ENCODE assay signal across 1 cellular context in the genomic region with DNA sequence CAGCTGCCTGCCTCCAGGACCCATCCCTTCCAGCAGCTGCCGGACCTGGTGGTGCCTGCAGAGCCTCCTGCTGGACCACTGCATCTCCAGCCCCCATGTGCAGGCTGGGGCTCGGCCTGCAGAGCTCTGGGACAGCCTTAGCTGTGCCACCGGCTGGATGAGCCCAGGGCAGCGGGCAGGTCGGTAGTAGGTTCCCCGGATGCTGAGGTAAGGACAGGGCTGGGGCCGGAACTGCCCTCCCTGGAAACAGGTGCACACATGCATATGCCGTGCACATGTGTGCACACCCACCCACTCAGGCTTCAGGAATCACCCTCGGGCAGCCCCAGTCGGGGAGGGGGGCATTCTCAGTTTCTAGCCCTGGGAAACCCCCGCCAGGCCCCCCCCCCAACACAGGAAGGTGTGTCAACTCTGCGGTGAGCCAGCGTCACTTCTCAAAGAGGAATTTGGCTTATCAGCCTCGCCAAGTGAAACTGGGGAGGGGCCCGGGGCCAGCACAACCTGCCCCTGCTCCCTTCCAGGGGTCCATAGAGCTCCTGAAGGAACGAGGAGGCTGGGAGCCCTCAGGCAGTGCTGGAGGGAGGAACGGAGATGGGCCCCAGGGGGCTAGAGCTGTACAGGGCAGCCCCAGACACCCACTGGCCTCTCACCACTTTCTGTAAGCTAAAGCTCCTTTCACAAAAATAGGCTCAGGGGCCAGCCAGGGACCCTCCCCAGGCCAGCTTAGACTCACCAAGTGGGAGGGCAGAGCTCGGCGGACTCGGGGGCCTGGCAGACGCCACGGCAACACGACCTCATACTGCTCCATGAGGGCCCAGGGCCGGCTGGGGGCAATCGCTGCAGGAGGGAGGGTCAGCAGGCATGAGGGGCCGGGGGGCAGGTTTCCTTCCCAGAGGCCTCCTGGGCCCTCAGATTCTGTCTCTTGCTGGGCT.
TF ChIP-seq lines count a peak whose summit lies in the region.

No MANE protein-coding gene starts in this region.

TF ChIP-seq in H1, 55 proteins besides CTCF, POLR2A, EP300 and RAD21:
- TF ChIP-seq CHD2 (IDR thresholded peaks at IDR 0.05; ENCODE audit: low read length) = no peak
- TF ChIP-seq TBP (IDR thresholded peaks at IDR 0.05; ENCODE audit: low read depth, low read length) = no peak
